Comparison of ENCODE assay signal across 8 cellular contexts in genomic region chr5:129094924-129095797, GRCh38. TPM values are rescaled to one million over a fixed set of nuclear protein-coding genes. Genes with fewer than 3 reads are reported as not detected.
DNase-seq lines count a peak whose midpoint lies in the region; ATAC-seq, FAIRE-seq and TF ChIP-seq lines count a peak whose summit lies in the region.

No MANE protein-coding gene starts in this region.

- no peak overlapping the region for H2BK20ac ChIP-seq in IMR-90 (ENCODE audit: low read depth, low read length)

- peak overlapping the region; percentile 64; the same call in 2 of the 3 replicates for H2BK15ac ChIP-seq in IMR-90 (ENCODE audit: low read depth, low read length)

- peak overlapping the region; percentile 68 for H3K27ac ChIP-seq in IMR-90 (ENCODE audit: insufficient read depth, low read length)
- peak overlapping the region; percentile 48 for H3K27ac ChIP-seq in mammary epithelial cell (ENCODE audit: insufficient read depth, low read depth, low read length)
- H3K27ac ChIP-seq in keratinocyte (ENCODE audit: control insufficient read depth, insufficient read depth, low read length), result peak overlapping the region; percentile 62

- POLR2A ChIA-PET in IMR-90 (lab: Charles Lee; ENCODE audit: unreplicated experiment), result no interaction called here

- no peaks in the 10 kb centered on the region for H4K20me1 ChIP-seq in IMR-90 (ENCODE audit: insufficient read depth, low read length)
- no peaks in the 10 kb centered on the region for H4K20me1 ChIP-seq in mammary epithelial cell (ENCODE audit: insufficient read depth, low read length)
- no peaks in the 10 kb centered on the region for H4K20me1 ChIP-seq in keratinocyte (ENCODE audit: control insufficient read depth, extremely low read depth, insufficient read depth, low read length)

- TF ChIP-seq POLR2A in IMR-90 (IDR thresholded peaks at IDR 0.05; ENCODE audit: low read depth, low read length), result no peak

- TF ChIP-seq RAD21 in IMR-90 (IDR thresholded peaks at IDR 0.05; ENCODE audit: low read length), result no peak

- DNase-seq in GM06990 (ENCODE audit: extremely low read depth, insufficient read length) (peak; percentile 84), IMR-90 (peak; percentile 31), T-helper 9 cell (peak; percentile 33), mammary epithelial cell (peak; percentile 28), keratinocyte (ENCODE audit: low read depth, low spot score) (no peak), NCI-H226 (no peak)
- DNase-seq in stimulated activated CD4-positive, alpha-beta T cell treated with anti-CD3 and anti-CD28 coated beads, Interleukin-15, amount 100 ng/mL, for 24 hours, result peak; percentile 65

- in situ Hi-C loops in IMR-90 (cut with MboI; ENCODE audit: low sequenced_read_pairs), result no loop called here
- in situ Hi-C loops in mammary epithelial cell (cut with MboI; ENCODE audit: low sequenced_read_pairs in 2 of 2), result no loop called here

- H2BK120ac ChIP-seq in IMR-90 (ENCODE audit: low read depth, low read length), result peak overlapping the region; percentile 68

- H3K18ac ChIP-seq in IMR-90 (ENCODE audit: low read depth, low read length), result peak overlapping the region; percentile 59

- H3K4me1 ChIP-seq in IMR-90 (ENCODE audit: control insufficient read depth, insufficient read depth, low read length), result peaks cover 4% of the 10 kb centered on the region; the same call in 1 of the 2 replicates
- H3K4me1 ChIP-seq in mammary epithelial cell (ENCODE audit: insufficient read depth, low read length), result peaks cover 3% of the 10 kb centered on the region
- H3K4me1 ChIP-seq in keratinocyte (ENCODE audit: control insufficient read depth, extremely low read depth, insufficient read depth, low read length), result peaks cover 31% of the 10 kb centered on the region

- FAIRE-seq in keratinocyte (lab: Jason Lieb, UNC), result no peak

- H3K36me3 ChIP-seq in GM06990 (ENCODE audit: control insufficient read depth, insufficient read depth, low read length) (no peaks in the 10 kb centered on the region; the same call in 1 of the 2 replicates), IMR-90 (ENCODE audit: control insufficient read depth, insufficient read depth, low read length) (no peaks in the 10 kb centered on the region), mammary epithelial cell (ENCODE audit: insufficient read depth, low read length) (no peaks in the 10 kb centered on the region), keratinocyte (ENCODE audit: control insufficient read depth in 2 of 2, extremely low read depth in 1 of 2, insufficient read depth in 2 of 2, low read length in 2 of 2) (no peaks in the 10 kb centered on the region)

- H3K4me2 ChIP-seq in IMR-90 (ENCODE audit: low read depth, low read length) (peak overlapping the region; percentile 98), mammary epithelial cell (ENCODE audit: insufficient read depth, low read depth, low read length) (peak overlapping the region; percentile 91), keratinocyte (ENCODE audit: control insufficient read depth, extremely low read depth, insufficient read depth, low read depth, low read length) (peak overlapping the region; percentile 98)

- ATAC-seq in GM21619 (IDR thresholded peaks at IDR 0.05; ENCODE audit: unreplicated experiment) (peak; percentile 56), IMR-90 (ENCODE audit: low read depth) (peak; percentile 46)

- H2AFZ ChIP-seq in IMR-90 (replicated peaks; ENCODE audit: low read length, poor library complexity) (peak overlapping the region; percentile 100), mammary epithelial cell (ENCODE audit: low read depth, low read length) (peak overlapping the region; percentile 100), keratinocyte (ENCODE audit: control insufficient read depth, low read length) (peak overlapping the region; percentile 99)

- peak overlapping the region; percentile 82 for H3K23ac ChIP-seq in IMR-90 (ENCODE audit: low read depth, low read length)

- H4K5ac ChIP-seq in IMR-90 (ENCODE audit: low read depth, low read length), result peak overlapping the region; percentile 25

- no peaks in the 10 kb centered on the region for H3K9me1 ChIP-seq in IMR-90 (ENCODE audit: insufficient read depth, low read length)
- H3K9me1 ChIP-seq in keratinocyte (ENCODE audit: control insufficient read depth, extremely low read depth, insufficient read depth, low read length), result no peaks in the 10 kb centered on the region

- intact Hi-C loops in IMR-90 (cut with micrococcal nuclease) (loop anchor here (1.0 kb wide), 1 partner anchor 190 kb away; no protein-coding TSS in a partner anchor), mammary epithelial cell (cut with micrococcal nuclease) (loop anchor here (1.0 kb wide), 1 partner anchor 190 kb away; no protein-coding TSS in a partner anchor)

- no peak overlapping the region for H2AK5ac ChIP-seq in IMR-90 (ENCODE audit: low read depth, low read length)

- no peaks in the 10 kb centered on the region for H3K27me3 ChIP-seq in GM06990 (replicated peaks; ENCODE audit: control insufficient read depth, insufficient read depth, low read length)
- no peaks in the 10 kb centered on the region for H3K27me3 ChIP-seq in IMR-90 (ENCODE audit: control insufficient read depth, insufficient read depth, low read length)
- H3K27me3 ChIP-seq in mammary epithelial cell (ENCODE audit: insufficient read depth, low read length), result no peaks in the 10 kb centered on the region
- no peaks in the 10 kb centered on the region for H3K27me3 ChIP-seq in keratinocyte (ENCODE audit: control insufficient read depth, extremely low read depth, insufficient read depth, low read length)

- H3K79me1 ChIP-seq in IMR-90 (ENCODE audit: low read depth in 1 of 2, low read length in 2 of 2), result peaks cover 10 to 24% of the 10 kb centered on the region in 2 experiments; a peak in 3 of 4 replicates

- WGBS in IMR-90 (ENCODE audit: extremely low coverage in 2 of 2, insufficient read length in 1 of 2), 2 experiments, result 0% methylated on average over 9 of the region's 58 CpGs; no CpG with 5 or more reads in 1 of the 2 experiments
- WGBS in mammary epithelial cell (ENCODE audit: low coverage, missing lambda C conversion rate), result 1% methylated on average over 16 of the region's 58 CpGs

- no peaks in the 10 kb centered on the region for H3K9me3 ChIP-seq in IMR-90 (ENCODE audit: control insufficient read depth, insufficient read depth, low read length)
- no peaks in the 10 kb centered on the region for H3K9me3 ChIP-seq in mammary epithelial cell (replicated peaks; ENCODE audit: insufficient read depth, low read length)
- H3K9me3 ChIP-seq in keratinocyte (ENCODE audit: control insufficient read depth, low read depth, low read length), result no peaks in the 10 kb centered on the region

- CTCF ChIA-PET in IMR-90 (lab: Yijun Ruan, JAX) (interaction anchor here (0.7 to 1.2 kb wide), 7 partner anchors 16 to 188 kb away, joined by 3 to 5 read pairs (median 3); no protein-coding TSS in a partner anchor), mammary epithelial cell (lab: Charles Lee; ENCODE audit: low non-redundant PET) (interaction anchor here (0.5 to 0.8 kb wide), 2 partner anchors 231 to 1531 kb away, joined by 3 to 4 read pairs; no protein-coding TSS in a partner anchor)

- H2AK9ac ChIP-seq in IMR-90 (replicated peaks; ENCODE audit: low read depth, low read length, poor library complexity), result peak overlapping the region; percentile 89

- H3K14ac ChIP-seq in IMR-90 (replicated peaks; ENCODE audit: low read depth, low read length), result peak overlapping the region; percentile 92

- H2BK5ac ChIP-seq in IMR-90 (ENCODE audit: low read depth, low read length, poor library complexity, severe bottlenecking), result peak overlapping the region; percentile 47

- peaks cover 33% of the 10 kb centered on the region for H3K79me2 ChIP-seq in mammary epithelial cell (ENCODE audit: insufficient read depth, low read length)
- H3K79me2 ChIP-seq in keratinocyte (ENCODE audit: control insufficient read depth, insufficient read depth, low read length), result peaks cover 17% of the 10 kb centered on the region

- peak overlapping the region; percentile 77 for H4K91ac ChIP-seq in IMR-90 (ENCODE audit: insufficient read depth, low read depth, low read length)

- H3K4ac ChIP-seq in IMR-90 (ENCODE audit: low read depth, low read length), result peak overlapping the region; percentile 90

- peak overlapping the region; percentile 79 for H3K9ac ChIP-seq in IMR-90 (ENCODE audit: low read depth, low read length)
- peak overlapping the region; percentile 47 for H3K9ac ChIP-seq in mammary epithelial cell (ENCODE audit: insufficient read depth, low read length)
- H3K9ac ChIP-seq in keratinocyte (ENCODE audit: control insufficient read depth, extremely low read depth, insufficient read depth, low read length), result peak overlapping the region; percentile 81

- BruUV-seq in IMR-90 (replicated peaks; lab: Mats Ljungman, UMichigan) (no TSS peak), mammary epithelial cell (replicated peaks; lab: Mats Ljungman, UMichigan) (TSS peak; percentile 21)

- peak overlapping the region; percentile 83 to 87; a peak in 3 of 4 replicates for H4K8ac ChIP-seq in IMR-90 (ENCODE audit: low read depth in 2 of 2, low read length in 2 of 2)

- H3K4me3 ChIP-seq in GM06990 (replicated peaks; ENCODE audit: low read depth, low read length) (peak overlapping the region; percentile 97), IMR-90 (ENCODE audit: insufficient read depth, low read depth, low read length) (peak overlapping the region; percentile 89), mammary epithelial cell (replicated peaks in 1 of 3; ENCODE audit: insufficient read depth in 1 of 3, low read depth in 2 of 3, low read length in 3 of 3) (peak overlapping the region; percentile 84 to 99 (median 96)), keratinocyte (ENCODE audit: control insufficient read depth in 2 of 3, extremely low read depth in 1 of 3, insufficient read depth in 2 of 3, low read depth in 1 of 3, low read length in 3 of 3) (peak overlapping the region; percentile 70 to 83 (median 83))

- H3K56ac ChIP-seq in IMR-90 (ENCODE audit: extremely low read depth, insufficient read depth, low read length), result peak overlapping the region; percentile 43; the same call in 1 of the 2 replicates

- dilution Hi-C loops in IMR-90 (cut with HindIII; ENCODE audit: low sequenced_read_pairs, unreplicated experiment) (no loop called here), mammary epithelial cell (cut with HindIII; ENCODE audit: low sequenced_read_pairs) (no loop called here), keratinocyte (cut with MboI; ENCODE audit: extremely low pct_ligation_motif_present, low sequenced_read_pairs) (no loop called here)

- TF ChIP-seq CTCF in GM06990 (IDR thresholded peaks at IDR 0.05; ENCODE audit: insufficient read depth, low read length, poor library complexity, severe bottlenecking), result no peak
- 0 out of 2 replicates have a peak, but pooled peaks have one; percentile 9 for TF ChIP-seq CTCF in IMR-90 (conservative IDR thresholded peaks at IDR 0.05; ENCODE audit: low read depth, low read length)
- TF ChIP-seq CTCF in mammary epithelial cell (conservative IDR thresholded peaks at IDR 0.05 in 1 of 2, IDR thresholded peaks at IDR 0.05 in 1 of 2; ENCODE audit: extremely low read depth in 1 of 2, insufficient read depth in 1 of 2, low read depth in 1 of 2, low read length in 2 of 2), result no peak
- TF ChIP-seq CTCF in keratinocyte (optimal IDR thresholded peaks at IDR 0.05 in 1 of 3, IDR thresholded peaks at IDR 0.05 in 1 of 3, conservative IDR thresholded peaks at IDR 0.05 in 1 of 3; ENCODE audit: extremely low read depth in 1 of 3, insufficient read depth in 2 of 3, low read length in 3 of 3), result peak in 2 of 3 experiments; percentile 4 to 23

RNA-seq across cellular contexts. Expression of gene ISOC1, which starts 0.6 kb away (rescaled TPM):
- total RNA-seq in IMR-90 (2012; rRNA removed) (10.8 and 18.9 TPM in 2 replicates), mammary epithelial cell (10 to 100 TPM; 15.6 to 19.7 TPM)
- polyA plus RNA-seq in IMR-90 (2012; rRNA removed) (10.2 and 11.6 TPM in 2 replicates), mammary epithelial cell (14.5 TPM), keratinocyte (16.4 to 26.4 TPM (median 16.8 TPM) in 3 replicates)
- 6.2 and 6.6 TPM in 2 replicates for polyA plus RNA-seq in IMR-90 (2012; cell fraction: cytosol; rRNA removed)
- polyA plus RNA-seq in IMR-90 (2012; cell fraction: nucleus; rRNA removed; ENCODE audit: low replicate concordance), result 2.2 and 3.7 TPM in 2 replicates
- polyA minus RNA-seq in mammary epithelial cell (3.5 TPM), keratinocyte (2.7 to 18.3 TPM (median 10.0 TPM) in 3 replicates)
- polyA plus RNA-seq in keratinocyte (2011; ENCODE audit: low read depth), result 11.2 TPM
- polyA plus RNA-seq in keratinocyte (2011; cell fraction: cytosol; rRNA removed), result 16.5 and 21.6 TPM in 2 replicates
- 11.5 and 12.2 TPM in 2 replicates for polyA plus RNA-seq in keratinocyte (2011; cell fraction: nucleus; rRNA removed)
- polyA plus RNA-seq in keratinocyte (2012; ENCODE audit: low replicate concordance), result 13.7 and 16.6 TPM in 2 replicates
- 19.2 TPM for polyA minus RNA-seq in keratinocyte (2011; cell fraction: cytosol; rRNA and poly(A)+ RNA removed)
- 4.4 and 7.9 TPM in 2 replicates for polyA minus RNA-seq in keratinocyte (2011; cell fraction: nucleus; rRNA and poly(A)+ RNA removed)

Comparison
In these comparisons a context has a peak if more than half of its experiments do, and no peak if none do; other contexts are left out.
1. DNase-seq: peak in GM06990 (single experiment), IMR-90 (single experiment), T-helper 9 cell (single experiment), mammary epithelial cell (single experiment) and stimulated activated CD4-positive, alpha-beta T cell treated with anti-CD3 and anti-CD28 coated beads, Interleukin-15, amount 100 ng/mL, for 24 hours (single experiment); none in keratinocyte (single experiment) and NCI-H226 (single experiment).
2. CTCF ChIP-seq: peak in IMR-90 (single experiment) and keratinocyte (2 of 3); none in GM06990 (single experiment) and mammary epithelial cell (0 of 2).
3. Peak in every context shown above with its lines, with median percentiles within 50 percentile points of each other: H3K4me3 ChIP-seq, H2AFZ ChIP-seq, H3K27ac ChIP-seq, H3K4me2 ChIP-seq and H3K9ac ChIP-seq.